10 cellular contexts compared by ENCODE assay signal in genomic region chr12:27462151-27462694, GRCh38. TPM values are rescaled to one million over a fixed set of nuclear protein-coding genes. Genes with fewer than 3 reads are reported as not detected.
DNase-seq lines count a peak whose midpoint lies in the region; ATAC-seq and TF ChIP-seq lines count a peak whose summit lies in the region.
"Had no signal": no experiment of that assay in that cellular context is flagged by ENCODE, and none has a peak within 500 bp of the region (broad histone marks: within the 10 kb centered on the region; RNA-seq: fewer than 3 reads in every experiment).

No MANE protein-coding gene starts in this region.

- no peaks in the 10 kb centered on the region for H3K36me3 Mint-ChIP-seq in progenitor cell of endocrine pancreas (ENCODE audit: insufficient read depth)

- H3K36me3 ChIP-seq in BLaER1 treated with 17β-estradiol and CSF1 and Interleukin-3, amounts not matched to agents 10 nM and 100 nM, result no peaks in the 10 kb centered on the region
- H3K36me3 ChIP-seq: cardiac muscle cell had no signal

- H3K4me1 Mint-ChIP-seq in progenitor cell of endocrine pancreas (ENCODE audit: low read depth), result peaks cover 2% of the 10 kb centered on the region

- no peaks in the 10 kb centered on the region for H3K27me3 Mint-ChIP-seq in progenitor cell of endocrine pancreas

- no peak overlapping the region for H3K4me3 ChIP-seq in BLaER1 treated with 17β-estradiol and CSF1 and Interleukin-3, amounts not matched to agents 10 nM and 100 nM
- H3K4me3 ChIP-seq: cardiac muscle cell had no signal

- no peak overlapping the region for H3K4me3 Mint-ChIP-seq in progenitor cell of endocrine pancreas (ENCODE audit: low read depth)
- H3K4me3 Mint-ChIP-seq: activated B cell treated with CpG ODN at 0.5 μM for 24 hours had no signal

- H3K9ac ChIP-seq in BLaER1 treated with 17β-estradiol and CSF1 and Interleukin-3, amounts not matched to agents 10 nM and 100 nM, result peak overlapping the region in 1 of 11 experiments; percentile 38; a peak in 1 of 22 replicates

- peaks cover 0 to 7% (median 0%) of the 10 kb centered on the region in 11 experiments; a peak in 2 of 22 replicates for H3K9me3 ChIP-seq in BLaER1 treated with 17β-estradiol and CSF1 and Interleukin-3, amounts not matched to agents 10 nM and 100 nM (replicated peaks in 1 of 11)

- H3K27ac ChIP-seq in BLaER1 treated with 17β-estradiol and CSF1 and Interleukin-3, amounts not matched to agents 10 nM and 100 nM, result peak overlapping the region in 1 of 11 experiments; percentile 47; a peak in 1 of 22 replicates
- H3K27ac ChIP-seq: cardiac muscle cell had no signal

- peaks cover 43 to 67% (median 54%) of the 10 kb centered on the region in 10 experiments for H3K4me1 ChIP-seq in BLaER1 treated with 17β-estradiol and CSF1 and Interleukin-3, amounts not matched to agents 10 nM and 100 nM

- no peaks in the 10 kb centered on the region for H4K20me1 ChIP-seq in BLaER1 treated with 17β-estradiol and CSF1 and Interleukin-3, amounts not matched to agents 10 nM and 100 nM

- peak overlapping the region; percentile 37 to 93 (median 80) for H3K4me2 ChIP-seq in BLaER1 treated with 17β-estradiol and CSF1 and Interleukin-3, amounts not matched to agents 10 nM and 100 nM

- TF ChIP-seq CTCF in progenitor cell of endocrine pancreas (IDR thresholded peaks at IDR 0.05; ENCODE audit: unreplicated experiment), result no peak

- no peak for ATAC-seq in GM21515 (IDR thresholded peaks at IDR 0.05; ENCODE audit: unreplicated experiment)
- ATAC-seq in HG02763 (IDR thresholded peaks at IDR 0.05; ENCODE audit: unreplicated experiment), result no peak

- H3K9me3 Mint-ChIP-seq in progenitor cell of endocrine pancreas (ENCODE audit: low read depth), result no peaks in the 10 kb centered on the region

- DNase-seq in M059J (ENCODE audit: low read depth), result peak; percentile 77
- DNase-seq in astrocyte of the hippocampus (ENCODE audit: low read depth, low spot score), result peak; percentile 32
- peak; percentile 47 to 93 for DNase-seq in lung microvascular endothelial cell (ENCODE audit: low read depth in 2 of 2)
- DNase-seq in progenitor cell of endocrine pancreas (ENCODE audit: low spot score, unreplicated experiment), result no peak
- DNase-seq in NCI-H1694 (lab: John Stamatoyannopoulos, UW), result no peak
- DNase-seq: activated B cell treated with CpG ODN at 0.5 μM for 24 hours had no signal

- H3K27ac Mint-ChIP-seq in progenitor cell of endocrine pancreas, result no peak overlapping the region
- H3K27ac Mint-ChIP-seq: activated B cell treated with CpG ODN at 0.5 μM for 24 hours had no signal

- peaks cover 0 to 19% (median 0%) of the 10 kb centered on the region in 11 experiments; a peak in 6 of 22 replicates for H3K27me3 ChIP-seq in BLaER1 treated with 17β-estradiol and CSF1 and Interleukin-3, amounts not matched to agents 10 nM and 100 nM
- H3K27me3 ChIP-seq: cardiac muscle cell had no signal

RNA-seq across cellular contexts. Expression of gene SMCO2, which starts 15.7 kb away (rescaled TPM):
- 1.6 TPM in 1 of 2 replicates, not detected in the other for total RNA-seq in M059J (2014; rRNA removed; shearing (Covaris generic))
- total RNA-seq in lung microvascular endothelial cell (0.20 and 0.22 TPM in 2 replicates), progenitor cell of endocrine pancreas (1.4 and 1.6 TPM in 2 replicates)
- total RNA-seq: activated B cell treated with CpG ODN at 0.5 μM for 24 hours, cardiac muscle cell had no signal

Comparison
In these comparisons a context has a peak if more than half of its experiments do, and no peak if none do; other contexts are left out.
1. DNase-seq: peak in M059J (single experiment), astrocyte of the hippocampus (single experiment) and lung microvascular endothelial cell (2 of 2); none in progenitor cell of endocrine pancreas (single experiment) and NCI-H1694 (single experiment).